26 cellular contexts compared by ENCODE assay signal in genomic region chr18:44727291-44727690, GRCh38. TPM values are rescaled to one million over a fixed set of nuclear protein-coding genes. Genes with fewer than 3 reads are reported as not detected.
DNase-seq lines count a peak whose midpoint lies in the region; ATAC-seq and TF ChIP-seq lines count a peak whose summit lies in the region.
"Had no signal": no experiment of that assay in that cellular context is flagged by ENCODE, and none has a peak within 500 bp of the region (broad histone marks: within the 10 kb centered on the region; RNA-seq: fewer than 3 reads in every experiment).

No MANE protein-coding gene starts in this region.

- no peak for TF ChIP-seq CTCF in transverse colon (IDR thresholded peaks at IDR 0.05)

- peaks cover 60% of the 10 kb centered on the region for H3K36me3 Mint-ChIP-seq in activated CD4-positive, alpha-beta memory T cell treated with anti-CD3 and anti-CD28 coated beads, Interleukin-2, amount 10 ng/mL, durations not matched to agents 7 days and 5 days (ENCODE audit: low read depth)
- peaks cover 6% of the 10 kb centered on the region for H3K36me3 Mint-ChIP-seq in activated CD4-positive, alpha-beta memory T cell treated with anti-CD3 and anti-CD28 coated beads for 36 hours
- peaks cover 11% of the 10 kb centered on the region for H3K36me3 Mint-ChIP-seq in IgD-negative memory B cell
- H3K36me3 Mint-ChIP-seq in immature natural killer cell: no peaks in the 10 kb centered on the region
- H3K36me3 Mint-ChIP-seq in stimulated activated naive B cell treated with anti-CD40 and anti-IgM and Interleukin-4, amounts not matched to agents 10 μg/mL and 1 μg/mL and 100 μg/mL, for 72 hours: peaks cover 55 to 78% of the 10 kb centered on the region in 2 donors
- H3K36me3 Mint-ChIP-seq: activated naive CD4-positive, alpha-beta T cell treated with anti-CD3 and anti-CD28 coated beads, Interleukin-2, amount 50 U/mL, for 24 hours had no signal

- H3K9me3 Mint-ChIP-seq in activated CD4-positive, alpha-beta memory T cell treated with anti-CD3 and anti-CD28 coated beads, Interleukin-2, amount 10 ng/mL, durations not matched to agents 7 days and 5 days: peaks cover 2% of the 10 kb centered on the region
- no peaks in the 10 kb centered on the region for H3K9me3 Mint-ChIP-seq in activated CD4-positive, alpha-beta memory T cell treated with anti-CD3 and anti-CD28 coated beads for 36 hours
- H3K9me3 Mint-ChIP-seq in IgD-negative memory B cell (no peaks in the 10 kb centered on the region), immature natural killer cell (no peaks in the 10 kb centered on the region)
- peaks cover 5% of the 10 kb centered on the region in 2 donors for H3K9me3 Mint-ChIP-seq in stimulated activated naive B cell treated with anti-CD40 and anti-IgM and Interleukin-4, amounts not matched to agents 10 μg/mL and 1 μg/mL and 100 μg/mL, for 72 hours
- H3K9me3 Mint-ChIP-seq: activated naive CD4-positive, alpha-beta T cell treated with anti-CD3 and anti-CD28 coated beads, Interleukin-2, amount 50 U/mL, for 24 hours; neural progenitor cell had no signal

- no peak overlapping the region for H3K4me3 ChIP-seq in transverse colon
- H3K4me3 ChIP-seq: hepatocyte, MG63, neural progenitor cell, psoas muscle, SJCRH30 had no signal

- H3K4me1 ChIP-seq in transverse colon: peaks cover 49 to 89% (median 60%) of the 10 kb centered on the region in 4 donors

- ATAC-seq in stimulated activated naive B cell treated with anti-CD40 and anti-IgM and Interleukin-4, amounts not matched to agents 10 μg/mL and 1 μg/mL and 100 μg/mL, for 72 hours (replicated peaks): no peak
- ATAC-seq: foreskin keratinocyte, HepG2, psoas muscle had no signal

- H3K27me3 ChIP-seq in transverse colon: no peaks in the 10 kb centered on the region
- H3K27me3 ChIP-seq: foreskin keratinocyte, hepatocyte, MG63, neural progenitor cell, SJCRH30 had no signal

- 88 to 94% methylated on average over 3 to 4 of the region's 4 CpGs for WGBS in transverse colon (ENCODE audit: low coverage in 1 of 2), 2 donors

- no peaks in the 10 kb centered on the region for H3K36me3 ChIP-seq in transverse colon
- H3K36me3 ChIP-seq: MG63, neural progenitor cell, SJCRH30, WERI-Rb-1 had no signal

- DNase-seq in activated CD4-positive, alpha-beta memory T cell treated with anti-CD3 and anti-CD28 coated beads, Interleukin-2, amount 10 ng/mL, durations not matched to agents 7 days and 5 days: no peak
- no peak for DNase-seq in activated CD4-positive, alpha-beta memory T cell treated with anti-CD3 and anti-CD28 coated beads for 36 hours
- DNase-seq in immature natural killer cell (no peak), SW480 (ENCODE audit: low spot score) (no peak), NCI-H82 (lab: John Stamatoyannopoulos, UW) (no peak), transverse colon (no peak)
- no peak for DNase-seq in stimulated activated naive B cell treated with anti-CD40 and anti-IgM and Interleukin-4, amounts not matched to agents 10 μg/mL and 1 μg/mL and 100 μg/mL, for 72 hours
- DNase-seq: activated CD8-positive, alpha-beta memory T cell treated with anti-CD3 and anti-CD28 coated beads for 24 hours; EL; foreskin keratinocyte; MG63; NCI-H1417 treated with DMSO at 0.1 percent for 48 hours; NCI-H2107; NCI-H510A treated with DMSO at 0.1 percent for 48 hours; psoas muscle; SJCRH30; small intestine; stimulated activated CD4-positive, alpha-beta T cell treated with anti-CD3 and anti-CD28 coated beads, Interleukin-2, amount 100 ng/mL, for 24 hours; stimulated activated naive CD4-positive, alpha-beta T cell; WERI-Rb-1 had no signal

- H3K27ac Mint-ChIP-seq in activated CD4-positive, alpha-beta memory T cell treated with anti-CD3 and anti-CD28 coated beads, Interleukin-2, amount 10 ng/mL, durations not matched to agents 7 days and 5 days: peak overlapping the region; percentile 48
- no peak overlapping the region for H3K27ac Mint-ChIP-seq in activated CD4-positive, alpha-beta memory T cell treated with anti-CD3 and anti-CD28 coated beads for 36 hours
- H3K27ac Mint-ChIP-seq in IgD-negative memory B cell: peak overlapping the region; percentile 24 to 93 (median 87)
- peak overlapping the region; percentile 22 to 91 (median 78) for H3K27ac Mint-ChIP-seq in immature natural killer cell
- H3K27ac Mint-ChIP-seq in stimulated activated naive B cell treated with anti-CD40 and anti-IgM and Interleukin-4, amounts not matched to agents 10 μg/mL and 1 μg/mL and 100 μg/mL, for 72 hours: peak overlapping the region; percentile 56
- H3K27ac Mint-ChIP-seq: activated naive CD4-positive, alpha-beta T cell treated with anti-CD3 and anti-CD28 coated beads, Interleukin-2, amount 50 U/mL, for 24 hours; neural progenitor cell had no signal

- H3K27me3 Mint-ChIP-seq in activated CD4-positive, alpha-beta memory T cell treated with anti-CD3 and anti-CD28 coated beads, Interleukin-2, amount 10 ng/mL, durations not matched to agents 7 days and 5 days: peaks cover 9% of the 10 kb centered on the region
- H3K27me3 Mint-ChIP-seq in activated CD4-positive, alpha-beta memory T cell treated with anti-CD3 and anti-CD28 coated beads for 36 hours: peaks cover 4% of the 10 kb centered on the region
- H3K27me3 Mint-ChIP-seq in IgD-negative memory B cell (no peaks in the 10 kb centered on the region), immature natural killer cell (ENCODE audit: low read depth in 3 of 3) (peaks cover 6 to 10% (median 9%) of the 10 kb centered on the region in 3 donors)
- no peaks in the 10 kb centered on the region for H3K27me3 Mint-ChIP-seq in stimulated activated naive B cell treated with anti-CD40 and anti-IgM and Interleukin-4, amounts not matched to agents 10 μg/mL and 1 μg/mL and 100 μg/mL, for 72 hours
- H3K27me3 Mint-ChIP-seq: activated naive CD4-positive, alpha-beta T cell treated with anti-CD3 and anti-CD28 coated beads, Interleukin-2, amount 50 U/mL, for 24 hours had no signal

- peak overlapping the region in 2 of 4 donors; percentile 5 to 17 for H3K27ac ChIP-seq in transverse colon
- H3K27ac ChIP-seq: foreskin keratinocyte, hepatocyte, HL-60, neural progenitor cell, SJCRH30, WERI-Rb-1 had no signal

- TF ChIP-seq EP300 in transverse colon (IDR thresholded peaks at IDR 0.05; ENCODE audit: low read depth): no peak

- H3K4me3 Mint-ChIP-seq in activated CD4-positive, alpha-beta memory T cell treated with anti-CD3 and anti-CD28 coated beads, Interleukin-2, amount 10 ng/mL, durations not matched to agents 7 days and 5 days: no peak overlapping the region
- H3K4me3 Mint-ChIP-seq in activated CD4-positive, alpha-beta memory T cell treated with anti-CD3 and anti-CD28 coated beads for 36 hours: no peak overlapping the region
- H3K4me3 Mint-ChIP-seq in IgD-negative memory B cell: peak overlapping the region in 1 of 4 donors; percentile 54
- peak overlapping the region; percentile 25 to 79 (median 60) for H3K4me3 Mint-ChIP-seq in immature natural killer cell
- no peak overlapping the region for H3K4me3 Mint-ChIP-seq in stimulated activated naive B cell treated with anti-CD40 and anti-IgM and Interleukin-4, amounts not matched to agents 10 μg/mL and 1 μg/mL and 100 μg/mL, for 72 hours
- H3K4me3 Mint-ChIP-seq: activated naive CD4-positive, alpha-beta T cell treated with anti-CD3 and anti-CD28 coated beads, Interleukin-2, amount 50 U/mL, for 24 hours; neural progenitor cell had no signal

- no peaks in the 10 kb centered on the region for H3K9me3 ChIP-seq in transverse colon
- H3K9me3 ChIP-seq: MG63, psoas muscle, SJCRH30 had no signal

- intact Hi-C loops in activated CD4-positive, alpha-beta memory T cell treated with anti-CD3 and anti-CD28 coated beads for 36 hours (cut with micrococcal nuclease): no loop called here
- intact Hi-C loops in transverse colon (cut with DNase I; ENCODE audit: low total_unique reads): no loop called here

- TF ChIP-seq POLR2A in transverse colon (IDR thresholded peaks at IDR 0.05): no peak

- CTCF ChIA-PET in activated CD4-positive, alpha-beta memory T cell treated with anti-CD3 and anti-CD28 coated beads, Interleukin-2, amount 10 ng/mL, durations not matched to agents 7 days and 5 days (lab: Charles Lee): no interaction called here
- CTCF ChIA-PET in activated CD4-positive, alpha-beta memory T cell treated with anti-CD3 and anti-CD28 coated beads for 36 hours (lab: Charles Lee): interaction anchor here (2.2 kb wide), 1 partner anchor 166 kb away, joined by 10 read pairs; no protein-coding TSS in a partner anchor

- peaks cover 100% of the 10 kb centered on the region for H3K4me1 Mint-ChIP-seq in activated CD4-positive, alpha-beta memory T cell treated with anti-CD3 and anti-CD28 coated beads, Interleukin-2, amount 10 ng/mL, durations not matched to agents 7 days and 5 days
- peaks cover 73% of the 10 kb centered on the region for H3K4me1 Mint-ChIP-seq in activated CD4-positive, alpha-beta memory T cell treated with anti-CD3 and anti-CD28 coated beads for 36 hours (ENCODE audit: low read depth)
- H3K4me1 Mint-ChIP-seq in IgD-negative memory B cell (peaks cover 72 to 95% (median 94%) of the 10 kb centered on the region in 3 donors), immature natural killer cell (peaks cover 96 to 100% of the 10 kb centered on the region in 2 donors)
- peaks cover 83 to 100% of the 10 kb centered on the region in 2 donors for H3K4me1 Mint-ChIP-seq in stimulated activated naive B cell treated with anti-CD40 and anti-IgM and Interleukin-4, amounts not matched to agents 10 μg/mL and 1 μg/mL and 100 μg/mL, for 72 hours

- POLR2A ChIA-PET in activated CD4-positive, alpha-beta memory T cell treated with anti-CD3 and anti-CD28 coated beads, Interleukin-2, amount 10 ng/mL, durations not matched to agents 7 days and 5 days (lab: Charles Lee): interaction anchor here (2.7 to 3.9 kb wide), 3 partner anchors 10 to 32 kb away, joined by 11 to 81 read pairs (median 20); no protein-coding TSS in a partner anchor
- POLR2A ChIA-PET in activated CD4-positive, alpha-beta memory T cell treated with anti-CD3 and anti-CD28 coated beads for 36 hours (lab: Charles Lee): interaction anchor here (5.1 kb wide), 1 partner anchor 32 kb away, joined by 45 read pairs; no protein-coding TSS in a partner anchor

- in situ Hi-C loops in transverse colon (cut with MboI; ENCODE audit: low pct_ligation_motif_present in 1 of 4, low pct_unique_long_range_greater_than_20kb in 1 of 4, low sequenced_read_pairs in 3 of 4): no loop called here

RNA-seq across cellular contexts. Expression of gene SETBP1, which starts 46.6 kb away (rescaled TPM):
- 10 to 100 TPM; 15.8 to 18.2 TPM for total RNA-seq in activated CD4-positive, alpha-beta memory T cell treated with anti-CD3 and anti-CD28 coated beads, Interleukin-2, amount 10 ng/mL, durations not matched to agents 7 days and 5 days
- 1 to 10 TPM; 6.4 to 6.7 TPM for total RNA-seq in activated CD4-positive, alpha-beta memory T cell treated with anti-CD3 and anti-CD28 coated beads for 36 hours
- polyA plus RNA-seq in IgD-negative memory B cell: 16.8 TPM
- polyA plus RNA-seq in immature natural killer cell: 1 to 10 TPM in 2 of 3 donors, not detected in 1; 1.2 to 4.3 TPM
- 10 to 100 TPM; 16.2 to 33.6 (median 24.4) TPM for total RNA-seq in transverse colon

Comparison
In these comparisons a context has a peak if more than half of its experiments do, and no peak if none do; other contexts are left out.
1. H3K4me3 Mint-ChIP-seq: peak in immature natural killer cell (5 of 5); none in activated CD4-positive, alpha-beta memory T cell treated with anti-CD3 and anti-CD28 coated beads, Interleukin-2, amount 10 ng/mL, durations not matched to agents 7 days and 5 days (single experiment), activated CD4-positive, alpha-beta memory T cell treated with anti-CD3 and anti-CD28 coated beads for 36 hours (single experiment) and stimulated activated naive B cell treated with anti-CD40 and anti-IgM and Interleukin-4, amounts not matched to agents 10 μg/mL and 1 μg/mL and 100 μg/mL, for 72 hours (0 of 2).